Comparison of ENCODE assay signal across 16 cellular contexts in the genomic region with DNA sequence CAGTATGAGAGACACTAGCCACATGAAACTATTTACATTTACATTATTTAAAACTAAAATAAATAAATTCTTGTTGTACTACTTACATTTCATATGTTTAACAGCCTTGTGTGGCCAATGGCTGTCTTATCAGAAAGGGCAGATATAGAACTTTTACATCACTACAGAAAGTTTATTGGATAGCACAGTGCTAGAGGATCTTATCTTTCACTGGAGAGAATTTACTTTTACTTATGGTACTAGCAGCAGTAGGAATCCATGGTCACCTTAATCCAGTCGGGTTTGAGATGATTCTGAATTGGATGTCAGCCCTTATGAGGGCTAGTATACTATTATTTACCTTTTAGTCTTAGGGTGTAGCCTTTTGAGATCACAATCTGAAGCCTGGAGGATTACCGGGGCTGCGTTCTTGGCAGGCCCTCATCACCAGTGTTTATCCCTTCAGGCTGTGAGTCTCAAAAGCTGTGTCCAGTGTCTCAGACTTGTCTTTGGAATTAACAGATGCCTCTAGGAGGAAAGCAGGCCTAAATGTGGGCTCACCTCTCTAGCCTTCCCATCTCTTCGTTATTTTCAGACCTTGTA. TPM values are rescaled to one million over a fixed set of nuclear protein-coding genes. Genes with fewer than 3 reads are reported as not detected.
DNase-seq lines count a peak whose midpoint lies in the region; ATAC-seq and TF ChIP-seq lines count a peak whose summit lies in the region.
"Had no signal": no experiment of that assay in that cellular context is flagged by ENCODE, and none has a peak within 500 bp of the region (broad histone marks: within the 10 kb centered on the region; RNA-seq: fewer than 3 reads in every experiment).

No MANE protein-coding gene starts in this region.

- H3K4me3 ChIP-seq in IMR-90 (ENCODE audit: insufficient read depth, low read depth, low read length) (no peak overlapping the region), adipocyte (ENCODE audit: low read length) (no peak overlapping the region), heart right ventricle (no peak overlapping the region)
- H3K4me3 ChIP-seq: A549 had no signal

- no TSS peak for BruUV-seq in IMR-90 (replicated peaks; lab: Mats Ljungman, UMichigan)

- H2BK5ac ChIP-seq in IMR-90 (ENCODE audit: low read depth, low read length, poor library complexity, severe bottlenecking), result no peak overlapping the region

- no peak overlapping the region for H3K4ac ChIP-seq in IMR-90 (ENCODE audit: low read depth, low read length)

- no peak overlapping the region for H4K91ac ChIP-seq in IMR-90 (ENCODE audit: insufficient read depth, low read depth, low read length)

- TF ChIP-seq CTCF in IMR-90 (conservative IDR thresholded peaks at IDR 0.05; ENCODE audit: low read depth, low read length), result no peak
- no peak for TF ChIP-seq CTCF in heart right ventricle (IDR thresholded peaks at IDR 0.05)

- H2BK20ac ChIP-seq in IMR-90 (ENCODE audit: low read depth, low read length), result no peak overlapping the region

- no peak overlapping the region for H2BK120ac ChIP-seq in IMR-90 (ENCODE audit: low read depth, low read length)

- no peak for TF ChIP-seq RAD21 in IMR-90 (IDR thresholded peaks at IDR 0.05; ENCODE audit: low read length)

- intact Hi-C loops in IMR-90 (cut with micrococcal nuclease) (no loop called here), left colon (cut with DNase I, micrococcal nuclease) (no loop called here), heart right ventricle (cut with DNase I) (no loop called here)

- ATAC-seq in IMR-90 (ENCODE audit: low read depth), result peak; percentile 63
- ATAC-seq in left colon, result peak; percentile 38
- ATAC-seq in GM21381 (IDR thresholded peaks at IDR 0.05; ENCODE audit: unreplicated experiment), result no peak
- no peak for ATAC-seq in heart right ventricle
- ATAC-seq: A549, HCT116, Panc1, T-cell had no signal

- no peak overlapping the region for H4K5ac ChIP-seq in IMR-90 (ENCODE audit: low read depth, low read length)

- dilution Hi-C loops in IMR-90 (cut with HindIII; ENCODE audit: low sequenced_read_pairs, unreplicated experiment), result no loop called here

- no peak overlapping the region for H3K4me2 ChIP-seq in IMR-90 (ENCODE audit: low read depth, low read length)
- H3K4me2 ChIP-seq: A549 had no signal

- no peak for TF ChIP-seq POLR2A in IMR-90 (IDR thresholded peaks at IDR 0.05; ENCODE audit: low read depth, low read length)

- no CpG with 5 or more reads among the region's 4 CpGs for WGBS in IMR-90 (ENCODE audit: extremely low coverage in 2 of 2, insufficient read length in 1 of 2), 2 experiments
- 85 to 89% methylated on average over 4 of the region's 4 CpGs for WGBS in heart right ventricle, 2 donors

- H3K79me1 ChIP-seq in IMR-90 (ENCODE audit: low read depth in 1 of 2, low read length in 2 of 2), result peaks cover 0 to 4% of the 10 kb centered on the region in 2 experiments; a peak in 1 of 4 replicates

- H3K56ac ChIP-seq in IMR-90 (ENCODE audit: extremely low read depth, insufficient read depth, low read length), result no peak overlapping the region

- peaks cover 3% of the 10 kb centered on the region; the same call in 1 of the 2 replicates for H3K9me3 ChIP-seq in IMR-90 (ENCODE audit: control insufficient read depth, insufficient read depth, low read length)
- H3K9me3 ChIP-seq in adipocyte (ENCODE audit: control insufficient read depth, low read length), result peaks cover 10% of the 10 kb centered on the region
- peaks cover 0 to 21% (median 5%) of the 10 kb centered on the region in 11 donors for H3K9me3 ChIP-seq in heart right ventricle
- H3K9me3 ChIP-seq: BE2C had no signal

- H3K14ac ChIP-seq in IMR-90 (replicated peaks; ENCODE audit: low read depth, low read length), result no peak overlapping the region

- CTCF ChIA-PET in IMR-90 (lab: Yijun Ruan, JAX) (no interaction called here), HEK293T (lab: Yijun Ruan, JAX) (interaction anchor here (0.6 to 0.7 kb wide), 2 partner anchors 15 to 261 kb away, joined by 3 read pairs; no protein-coding TSS in a partner anchor)

- H3K18ac ChIP-seq in IMR-90 (ENCODE audit: low read depth, low read length), result no peak overlapping the region

- no peak overlapping the region for H2AFZ ChIP-seq in IMR-90 (replicated peaks; ENCODE audit: low read length, poor library complexity)

- H3K36me3 ChIP-seq in IMR-90 (ENCODE audit: control insufficient read depth, insufficient read depth, low read length) (peaks cover 4% of the 10 kb centered on the region; the same call in 1 of the 2 replicates), adipocyte (ENCODE audit: control insufficient read depth, insufficient read depth, low read length, severe bottlenecking) (peaks cover 9% of the 10 kb centered on the region), heart right ventricle (peaks cover 0 to 65% (median 21%) of the 10 kb centered on the region in 9 donors)
- H3K36me3 ChIP-seq: BE2C had no signal

- in situ Hi-C loops in IMR-90 (cut with MboI; ENCODE audit: low sequenced_read_pairs), result no loop called here

- no peak overlapping the region for H3K9ac ChIP-seq in IMR-90 (ENCODE audit: low read depth, low read length)
- no peak overlapping the region for H3K9ac ChIP-seq in adipocyte (ENCODE audit: low read length)

- no peaks in the 10 kb centered on the region for H3K27me3 ChIP-seq in IMR-90 (ENCODE audit: control insufficient read depth, insufficient read depth, low read length)
- H3K27me3 ChIP-seq in adipocyte (replicated peaks; ENCODE audit: control insufficient read depth, insufficient read depth, low read length), result no peaks in the 10 kb centered on the region
- H3K27me3 ChIP-seq in heart right ventricle, result no peaks in the 10 kb centered on the region
- H3K27me3 ChIP-seq: BE2C had no signal

- no peaks in the 10 kb centered on the region for H4K20me1 ChIP-seq in IMR-90 (ENCODE audit: insufficient read depth, low read length)

- no peak overlapping the region for H2AK5ac ChIP-seq in IMR-90 (ENCODE audit: low read depth, low read length)

- no peak overlapping the region for H3K27ac ChIP-seq in IMR-90 (ENCODE audit: insufficient read depth, low read length)
- H3K27ac ChIP-seq in heart right ventricle, result no peak overlapping the region
- H3K27ac ChIP-seq: A549 had no signal

- H2BK15ac ChIP-seq in IMR-90 (ENCODE audit: low read depth, low read length), result no peak overlapping the region

- H3K9me1 ChIP-seq in IMR-90 (ENCODE audit: insufficient read depth, low read length), result peaks cover 3% of the 10 kb centered on the region; the same call in 1 of the 2 replicates

- no peak overlapping the region for H4K8ac ChIP-seq in IMR-90 (ENCODE audit: low read depth in 2 of 2, low read length in 2 of 2)

- no peak for DNase-seq in IMR-90
- DNase-seq in adipocyte (ENCODE audit: low read depth), result peak; percentile 17
- peak in 1 of 2 donors; percentile 8 for DNase-seq in left colon
- DNase-seq in HEK293T (ENCODE audit: extremely low spot score), result no peak
- no peak for DNase-seq in heart right ventricle
- no peak for DNase-seq in cortex of kidney (lab: John Stamatoyannopoulos, UW)
- DNase-seq: BE2C; DMS79; NCI-H1105; NCI-H2081 treated with DMSO at 0.1 percent for 48 hours; NK-92 treated with Interleukin-12 subunit alpha and Interleukin-12 subunit beta, amount 100 ng/mL, for 24 hours; T-cell had no signal

- H3K4me1 ChIP-seq in IMR-90 (ENCODE audit: control insufficient read depth, insufficient read depth, low read length), result no peaks in the 10 kb centered on the region
- no peaks in the 10 kb centered on the region for H3K4me1 ChIP-seq in adipocyte (ENCODE audit: control insufficient read depth, insufficient read depth, low read length)
- H3K4me1 ChIP-seq in heart right ventricle, result no peaks in the 10 kb centered on the region
- H3K4me1 ChIP-seq: A549, BE2C had no signal

- POLR2A ChIA-PET in IMR-90 (lab: Charles Lee; ENCODE audit: unreplicated experiment), result no interaction called here
- POLR2A ChIA-PET in HEK293T (lab: Yijun Ruan, JAX), result no interaction called here

- H2AK9ac ChIP-seq in IMR-90 (replicated peaks; ENCODE audit: low read depth, low read length, poor library complexity), result no peak overlapping the region

- no peak overlapping the region for H3K23ac ChIP-seq in IMR-90 (ENCODE audit: low read depth, low read length)

TF ChIP-seq in IMR-90, 13 proteins besides CTCF, POLR2A, EP300 and RAD21:
- TF ChIP-seq, protein P1, sequence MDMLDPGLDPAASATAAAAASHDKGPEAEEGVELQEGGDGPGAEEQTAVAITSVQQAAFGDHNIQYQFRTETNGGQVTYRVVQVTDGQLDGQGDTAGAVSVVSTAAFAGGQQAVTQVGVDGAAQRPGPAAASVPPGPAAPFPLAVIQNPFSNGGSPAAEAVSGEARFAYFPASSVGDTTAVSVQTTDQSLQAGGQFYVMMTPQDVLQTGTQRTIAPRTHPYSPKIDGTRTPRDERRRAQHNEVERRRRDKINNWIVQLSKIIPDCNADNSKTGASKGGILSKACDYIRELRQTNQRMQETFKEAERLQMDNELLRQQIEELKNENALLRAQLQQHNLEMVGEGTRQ (IDR thresholded peaks at IDR 0.05; ENCODE audit: low read depth, low read length), result no peak
- no peak for TF ChIP-seq NFE2L2 (IDR thresholded peaks at IDR 0.05; ENCODE audit: low read depth, low read length)
TF ChIP-seq in IMR-90: peak in this region for 0.

TF ChIP-seq in HEK293T, 16 proteins besides CTCF, POLR2A, EP300 and RAD21:
- TF ChIP-seq BHLHE40 (IDR thresholded peaks at IDR 0.05; ENCODE audit: borderline replicate concordance) (no peak), ZNF384 (IDR thresholded peaks at IDR 0.05) (no peak), TARDBP (IDR thresholded peaks at IDR 0.05) (no peak), ELF4 (IDR thresholded peaks at IDR 0.05) (no peak), LEF1 (IDR thresholded peaks at IDR 0.05; ENCODE audit: borderline replicate concordance) (no peak), NFRKB (IDR thresholded peaks at IDR 0.05) (no peak), ARNT (IDR thresholded peaks at IDR 0.05) (no peak)

RNA-seq across cellular contexts. Expression of a gene that starts 21.7 kb away (rescaled TPM):
- total RNA-seq in IMR-90 (2012; rRNA removed), result 8.6 and 13.3 TPM in 2 replicates
- 4.5 and 5.5 TPM in 2 replicates for polyA plus RNA-seq in IMR-90 (2012; rRNA removed)
- polyA plus RNA-seq in IMR-90 (2012; cell fraction: cytosol; rRNA removed), result 0.81 and 0.89 TPM in 2 replicates
- polyA plus RNA-seq in IMR-90 (2012; cell fraction: nucleus; rRNA removed; ENCODE audit: low replicate concordance), result 1.5 and 11.0 TPM in 2 replicates
- 10 to 100 TPM; 12.6 to 14.8 TPM for total RNA-seq in left colon
- 10 to 100 TPM in 2 of 10 donors, 1 to 10 TPM in 8; 6.4 to 13.6 (median 7.6) TPM for total RNA-seq in heart right ventricle
- 1 to 10 TPM; 5.9 to 6.4 TPM for polyA plus RNA-seq in heart right ventricle

Comparison
In these comparisons a context has a peak if more than half of its experiments do, and no peak if none do; other contexts are left out.
1. ATAC-seq: peak in IMR-90 (single experiment) and left colon (single experiment); none in GM21381 (single experiment) and heart right ventricle (0 of 8).